21 cellular contexts compared by ENCODE assay signal in genomic region chr10:23037561-23037960, GRCh38. TPM values are rescaled to one million over a fixed set of nuclear protein-coding genes. Genes with fewer than 3 reads are reported as not detected.
DNase-seq lines count a peak whose midpoint lies in the region; TF ChIP-seq lines count a peak whose summit lies in the region.
"Had no signal": no experiment of that assay in that cellular context is flagged by ENCODE, and none has a peak within 500 bp of the region (broad histone marks: within the 10 kb centered on the region; RNA-seq: fewer than 3 reads in every experiment).

No MANE protein-coding gene starts in this region.

- POLR2A ChIA-PET in GM10248 (lab: Yijun Ruan, JAX) = no interaction called here

- intact Hi-C loops in dorsolateral prefrontal cortex (cut with DNase I) = no loop called here

- H3K27me3 ChIP-seq in dorsolateral prefrontal cortex (no peaks in the 10 kb centered on the region), layer of hippocampus (ENCODE audit: control insufficient read depth, insufficient read depth, low read length) (no peaks in the 10 kb centered on the region)
- H3K27me3 ChIP-seq: BLaER1 treated with 17β-estradiol and CSF1 and Interleukin-3, amounts not matched to agents 10 nM and 100 nM; MG63 had no signal

- CTCF ChIA-PET in GM10248 (lab: Yijun Ruan, JAX) = interaction anchor here (1.3 kb wide), 1 partner anchor 9 kb away, joined by 4 read pairs; no protein-coding TSS in a partner anchor

- H3K27ac ChIP-seq in dorsolateral prefrontal cortex (peak overlapping the region in 57 of 59 donors; percentile 1 to 96 (median 83)), layer of hippocampus (ENCODE audit: low read depth, low read length) (peak overlapping the region; percentile 27)
- H3K27ac ChIP-seq: BLaER1 treated with 17β-estradiol and CSF1 and Interleukin-3, amounts not matched to agents 10 nM and 100 nM had no signal

- peak overlapping the region in 43 of 59 donors; percentile 1 to 58 (median 26) for H3K4me3 ChIP-seq in dorsolateral prefrontal cortex
- H3K4me3 ChIP-seq: BLaER1 treated with 17β-estradiol and CSF1 and Interleukin-3, amounts not matched to agents 10 nM and 100 nM; HAP-1; MG63 had no signal

- peak; percentile 17 for DNase-seq in COLO829 (ENCODE audit: low spot score)
- peak in 9 of 10 donors; percentile 33 to 79 (median 57) for DNase-seq in dorsolateral prefrontal cortex
- peak; percentile 96 for DNase-seq in pons (ENCODE audit: low spot score)
- DNase-seq in activated CD4-positive, alpha-beta T cell treated with anti-CD3 and anti-CD28 coated beads, Interleukin-2, amount 50 U/mL, for 4 hours = no peak
- no peak for DNase-seq in NCI-H2029 (lab: John Stamatoyannopoulos, UW)
- no peak for DNase-seq in NCI-H345 (lab: John Stamatoyannopoulos, UW)
- no peak for DNase-seq in GM10248 (ENCODE audit: extremely low spot score)
- DNase-seq: DMS153; EL; Karpas-422; MG63; NCI-H1092; NCI-H1694; NCI-H2107; NCI-H2227 treated with DMSO at 0.1 percent for 48 hours; NCI-H526; NK-92 treated with Interleukin-12 subunit alpha and Interleukin-12 subunit beta, amount 100 ng/mL, for 24 hours; RPMI8226 had no signal

- TF ChIP-seq CTCF in dorsolateral prefrontal cortex (IDR thresholded peaks at IDR 0.05 in 54 of 56, conservative IDR thresholded peaks at IDR 0.05 in 2 of 56; ENCODE audit: low read depth in 1 of 56, partially characterized antibody in 56 of 56) (peak in 4 of 56 donors; percentile 7 to 21 (median 10)), GM10248 (IDR thresholded peaks at IDR 0.05; ENCODE audit: control extremely low read depth, extremely low read depth, low read depth, missing control alignments) (no peak)

RNA-seq across cellular contexts. Expression of gene MSRB2, which starts 57.8 kb away (rescaled TPM):
- total RNA-seq in dorsolateral prefrontal cortex = 10 to 100 TPM; 18.8 to 48.7 (median 33.9) TPM

Comparison
In these comparisons a context has a peak if more than half of its experiments do, and no peak if none do; other contexts are left out.
1. DNase-seq: peak in COLO829 (single experiment), dorsolateral prefrontal cortex (9 of 10) and pons (single experiment); none in activated CD4-positive, alpha-beta T cell treated with anti-CD3 and anti-CD28 coated beads, Interleukin-2, amount 50 U/mL, for 4 hours (0 of 2), NCI-H2029 (single experiment), NCI-H345 (single experiment) and GM10248 (single experiment).